Comparison of ENCODE assay signal across 8 cellular contexts in genomic region chr7:20797174-20798080, GRCh38. TPM values are rescaled to one million over a fixed set of nuclear protein-coding genes. Genes with fewer than 3 reads are reported as not detected.
DNase-seq lines count a peak whose midpoint lies in the region; ATAC-seq lines count a peak whose summit lies in the region.

No MANE protein-coding gene starts in this region.

- ATAC-seq in HG02642 (IDR thresholded peaks at IDR 0.05; ENCODE audit: poor library complexity, unreplicated experiment), result peak; percentile 66
- no peak for ATAC-seq in activated CD8-positive, alpha-beta T cell treated with anti-CD3 and anti-CD28 coated beads, Interleukin-2, amount 10 ng/mL, durations not matched to agents 7 days and 5 days
- peak; percentile 33 for ATAC-seq in stimulated activated naive CD8-positive, alpha-beta T cell treated with anti-CD3 and anti-CD28 coated beads, Interleukin-15, Interleukin-2, amounts not matched to agents 100 U/mL and 50 U/mL, for 24 hours

- H3K27ac Mint-ChIP-seq in activated CD4-positive, alpha-beta T cell treated with anti-CD3 and anti-CD28 coated beads, Interleukin-2, amount 10 ng/mL, durations not matched to agents 24 days and 14 days, result peak overlapping the region; percentile 52
- peak overlapping the region; percentile 74 for H3K27ac Mint-ChIP-seq in activated CD8-positive, alpha-beta T cell treated with anti-CD3 and anti-CD28 coated beads, Interleukin-2, amount 10 ng/mL, durations not matched to agents 7 days and 5 days

- H3K9me3 Mint-ChIP-seq in activated CD4-positive, alpha-beta T cell treated with anti-CD3 and anti-CD28 coated beads, Interleukin-2, amount 10 ng/mL, durations not matched to agents 24 days and 14 days, result no peaks in the 10 kb centered on the region
- H3K9me3 Mint-ChIP-seq in activated CD8-positive, alpha-beta T cell treated with anti-CD3 and anti-CD28 coated beads, Interleukin-2, amount 10 ng/mL, durations not matched to agents 7 days and 5 days (ENCODE audit: insufficient read depth), result no peaks in the 10 kb centered on the region

- intact Hi-C loops in activated CD4-positive, alpha-beta T cell treated with anti-CD3 and anti-CD28 coated beads, Interleukin-2, amount 10 ng/mL, durations not matched to agents 24 days and 14 days (cut with micrococcal nuclease), result loop anchor here (2.0 kb wide), 1 partner anchor 15 kb away; no protein-coding TSS in a partner anchor

- peaks cover 11% of the 10 kb centered on the region for H3K4me1 Mint-ChIP-seq in activated CD4-positive, alpha-beta T cell treated with anti-CD3 and anti-CD28 coated beads, Interleukin-2, amount 10 ng/mL, durations not matched to agents 24 days and 14 days
- H3K4me1 Mint-ChIP-seq in activated CD8-positive, alpha-beta T cell treated with anti-CD3 and anti-CD28 coated beads, Interleukin-2, amount 10 ng/mL, durations not matched to agents 7 days and 5 days (ENCODE audit: low read depth), result peaks cover 14% of the 10 kb centered on the region

- peak overlapping the region; percentile 75 for H3K4me3 ChIP-seq in iPS-11a (ENCODE audit: low read depth, low read length)

- DNase-seq in activated CD4-positive, alpha-beta T cell treated with anti-CD3 and anti-CD28 coated beads, Interleukin-2, amount 10 ng/mL, durations not matched to agents 24 days and 14 days, result peak; percentile 62
- no peak for DNase-seq in activated CD4-positive, alpha-beta T cell treated with anti-CD3 and anti-CD28 coated beads for 48 hours
- DNase-seq in NCI-H1417 treated with DMSO at 0.1 percent for 48 hours (lab: John Stamatoyannopoulos, UW) (peak; percentile 62), amniotic stem cell (lab: John Stamatoyannopoulos, UW) (no peak)
- DNase-seq in activated CD8-positive, alpha-beta T cell treated with anti-CD3 and anti-CD28 coated beads, Interleukin-2, amount 10 ng/mL, durations not matched to agents 7 days and 5 days, result peak; percentile 42
- DNase-seq in stimulated activated naive CD8-positive, alpha-beta T cell treated with anti-CD3 and anti-CD28 coated beads, Interleukin-15, Interleukin-2, amounts not matched to agents 100 U/mL and 50 U/mL, for 24 hours, result no peak

- peaks cover 5% of the 10 kb centered on the region for H3K36me3 Mint-ChIP-seq in activated CD4-positive, alpha-beta T cell treated with anti-CD3 and anti-CD28 coated beads, Interleukin-2, amount 10 ng/mL, durations not matched to agents 24 days and 14 days (ENCODE audit: low read depth)
- peaks cover 4% of the 10 kb centered on the region for H3K36me3 Mint-ChIP-seq in activated CD8-positive, alpha-beta T cell treated with anti-CD3 and anti-CD28 coated beads, Interleukin-2, amount 10 ng/mL, durations not matched to agents 7 days and 5 days (ENCODE audit: low read depth)

- POLR2A ChIA-PET in activated CD8-positive, alpha-beta T cell treated with anti-CD3 and anti-CD28 coated beads, Interleukin-2, amount 10 ng/mL, durations not matched to agents 7 days and 5 days (lab: Charles Lee), result interaction anchor here (0.6 to 1.4 kb wide), 2 partner anchors 11 to 135 kb away, joined by 3 to 5 read pairs; partner anchors contain the start of gene SP8

- CTCF ChIA-PET in activated CD8-positive, alpha-beta T cell treated with anti-CD3 and anti-CD28 coated beads, Interleukin-2, amount 10 ng/mL, durations not matched to agents 7 days and 5 days (lab: Charles Lee), result interaction anchor here (1.1 kb wide), 1 partner anchor 9 kb away, joined by 3 read pairs; no protein-coding TSS in a partner anchor

- H3K4me3 Mint-ChIP-seq in activated CD4-positive, alpha-beta T cell treated with anti-CD3 and anti-CD28 coated beads, Interleukin-2, amount 10 ng/mL, durations not matched to agents 24 days and 14 days, result peak overlapping the region; percentile 89
- H3K4me3 Mint-ChIP-seq in activated CD8-positive, alpha-beta T cell treated with anti-CD3 and anti-CD28 coated beads, Interleukin-2, amount 10 ng/mL, durations not matched to agents 7 days and 5 days, result peak overlapping the region; percentile 79

- H3K27me3 Mint-ChIP-seq in activated CD4-positive, alpha-beta T cell treated with anti-CD3 and anti-CD28 coated beads, Interleukin-2, amount 10 ng/mL, durations not matched to agents 24 days and 14 days, result peaks cover 58% of the 10 kb centered on the region
- H3K27me3 Mint-ChIP-seq in activated CD8-positive, alpha-beta T cell treated with anti-CD3 and anti-CD28 coated beads, Interleukin-2, amount 10 ng/mL, durations not matched to agents 7 days and 5 days (ENCODE audit: low read depth), result peaks cover 59% of the 10 kb centered on the region

RNA-seq across cellular contexts. Expression of gene SP8, which starts 10.7 kb away (rescaled TPM):
- not detected in 2 replicates for total RNA-seq in activated CD4-positive, alpha-beta T cell treated with anti-CD3 and anti-CD28 coated beads, Interleukin-2, amount 10 ng/mL, durations not matched to agents 24 days and 14 days
- not detected for total RNA-seq in activated CD8-positive, alpha-beta T cell treated with anti-CD3 and anti-CD28 coated beads, Interleukin-2, amount 10 ng/mL, durations not matched to agents 7 days and 5 days

Comparison
In these comparisons a context has a peak if more than half of its experiments do, and no peak if none do; other contexts are left out.
1. DNase-seq: peak in activated CD4-positive, alpha-beta T cell treated with anti-CD3 and anti-CD28 coated beads, Interleukin-2, amount 10 ng/mL, durations not matched to agents 24 days and 14 days (single experiment), NCI-H1417 treated with DMSO at 0.1 percent for 48 hours (single experiment) and activated CD8-positive, alpha-beta T cell treated with anti-CD3 and anti-CD28 coated beads, Interleukin-2, amount 10 ng/mL, durations not matched to agents 7 days and 5 days (single experiment); none in activated CD4-positive, alpha-beta T cell treated with anti-CD3 and anti-CD28 coated beads for 48 hours (single experiment), stimulated activated naive CD8-positive, alpha-beta T cell treated with anti-CD3 and anti-CD28 coated beads, Interleukin-15, Interleukin-2, amounts not matched to agents 100 U/mL and 50 U/mL, for 24 hours (single experiment) and amniotic stem cell (single experiment).